Comparison of ENCODE assay signal across 1 cellular context in genomic region chr10:96922978-96923948, GRCh38.
TF ChIP-seq lines count a peak whose summit lies in the region.

No MANE protein-coding gene starts in this region.

TF ChIP-seq in K562, 482 proteins besides CTCF, POLR2A, EP300 and RAD21 (continued from another document):
- TF ChIP-seq MEF2A (IDR thresholded peaks at IDR 0.05; ENCODE audit: control insufficient read depth, low read depth, low read length) (peak; percentile 60; the same call in 1 of the 2 replicates), CBFA2T3 (IDR thresholded peaks at IDR 0.05) (peak; percentile 34; the same call in 1 of the 2 replicates), RBM15 (IDR thresholded peaks at IDR 0.05; ENCODE audit: insufficient read depth, low read length) (no peak)
